Comparison of ENCODE assay signal across 20 cellular contexts in genomic region chr1:35463232-35463631, GRCh38.
A peak's percentile ranks its signal among the peaks of the same experiment; 100 is the strongest.
DNase-seq lines count a peak whose midpoint lies in the region; ATAC-seq and TF ChIP-seq lines count a peak whose summit lies in the region.
"Had no signal": no experiment of that assay in that cellular context is flagged by ENCODE, and none has a peak within 500 bp of the region (broad histone marks: within the 10 kb centered on the region; RNA-seq: fewer than 3 reads in every experiment).

No MANE protein-coding gene starts in this region.

- H3K79me2 ChIP-seq in H9 (ENCODE audit: insufficient read depth, low read length) = no peaks in the 10 kb centered on the region

- no peak overlapping the region for H2BK20ac ChIP-seq in H9 (ENCODE audit: low read depth, low read length, poor library complexity, severe bottlenecking)

- no peak overlapping the region for H3T11ph ChIP-seq in H9 (ENCODE audit: low read length)

- H2BK12ac ChIP-seq in H9 (ENCODE audit: insufficient read length, low read depth, low read length) = no peak overlapping the region

- H3K4me1 ChIP-seq in H9 (ENCODE audit: insufficient read depth, low read length) = no peaks in the 10 kb centered on the region
- H3K4me1 ChIP-seq: Caco-2 had no signal

- no peak overlapping the region for H2AK5ac ChIP-seq in H9 (ENCODE audit: insufficient read length, low read length)

- no peak overlapping the region for H3K27ac ChIP-seq in CD4-positive, alpha-beta T cell (ENCODE audit: low read depth, low read length)
- H3K27ac ChIP-seq in H9 (ENCODE audit: insufficient read length, low read depth, low read length) = no peak overlapping the region
- H3K27ac ChIP-seq: SJSA1 had no signal

- intact Hi-C loops in CD4-positive, alpha-beta T cell (cut with DNase I, micrococcal nuclease) = loop anchor here in 1 of 2 experiments (5.0 kb wide), 1 partner anchor 34 kb away; no protein-coding TSS in a partner anchor
- intact Hi-C loops in lower leg skin (cut with DNase I; ENCODE audit: low total_unique reads) = no loop called here

- H3K27me3 ChIP-seq in CD4-positive, alpha-beta T cell (ENCODE audit: control insufficient read depth, insufficient read depth, low read length) = no peaks in the 10 kb centered on the region
- H3K27me3 ChIP-seq in H9 (ENCODE audit: insufficient read depth, low read length) = no peaks in the 10 kb centered on the region
- H3K27me3 ChIP-seq: MG63, SJSA1 had no signal

- no peak overlapping the region for H4K8ac ChIP-seq in H9 (replicated peaks; ENCODE audit: insufficient read length, low read depth, low read length)

- no peak overlapping the region for H3K4me2 ChIP-seq in H9 (ENCODE audit: insufficient read depth, insufficient read length, low read length)

- peaks cover 19% of the 10 kb centered on the region for H3K4me1 Mint-ChIP-seq in activated T-cell treated with anti-CD3 and anti-CD28 coated beads, Interleukin-2, amount 50 U/mL, for 72 hours (ENCODE audit: low read depth)
- peaks cover 11% of the 10 kb centered on the region for H3K4me1 Mint-ChIP-seq in CD4-positive, alpha-beta T cell (ENCODE audit: low read depth)
- no peaks in the 10 kb centered on the region for H3K4me1 Mint-ChIP-seq in H9

- H3K23me2 ChIP-seq in H9 (ENCODE audit: insufficient read length, low read depth, low read length, poor library complexity, severe bottlenecking) = no peaks in the 10 kb centered on the region

- H3K18ac ChIP-seq in H9 (ENCODE audit: insufficient read length, low read depth, low read length) = no peak overlapping the region

- no peak overlapping the region for H2BK5ac ChIP-seq in H9 (ENCODE audit: insufficient read length, low read length)

- CTCF ChIA-PET in CD4-positive, alpha-beta T cell (lab: Charles Lee) = no interaction called here

- H2BK120ac ChIP-seq in H9 (ENCODE audit: low read depth, low read length, poor library complexity, severe bottlenecking) = no peak overlapping the region

- no peak for TF ChIP-seq CTCF in CD4-positive, alpha-beta T cell (IDR thresholded peaks at IDR 0.05)
- TF ChIP-seq CTCF in H9 (conservative IDR thresholded peaks at IDR 0.05) = no peak
- no peak for TF ChIP-seq CTCF in lower leg skin (IDR thresholded peaks at IDR 0.05)

- H2AFZ ChIP-seq in H9 (ENCODE audit: low read length) = no peak overlapping the region

- TF ChIP-seq POLR2A in lower leg skin (IDR thresholded peaks at IDR 0.05) = no peak

- POLR2A ChIA-PET in CD4-positive, alpha-beta T cell (lab: Charles Lee) = no interaction called here

- DNase-seq in activated T-cell treated with anti-CD3 and anti-CD28 coated beads, Interleukin-2, amount 50 U/mL, for 72 hours = no peak
- DNase-seq in activated T-cell treated with anti-CD3 and anti-CD28 coated beads for 4 hours = no peak
- no peak for DNase-seq in CD4-positive, alpha-beta T cell
- peak; percentile 2 for DNase-seq in NCI-H446 treated with DMSO at 0.1 percent for 48 hours (lab: John Stamatoyannopoulos, UW)
- DNase-seq in fibroblast of gingiva (ENCODE audit: low read depth) = peak; percentile 31
- DNase-seq in H9 = no peak
- DNase-seq in lower leg skin (ENCODE audit: low spot score in 2 of 2) = no peak
- DNase-seq: 8988T, Caco-2, MG63, NCI-H1105 treated with DMSO at 0.1 percent for 48 hours, NCI-H146, NCI-H1930, NCI-H2107, NCI-H524 treated with DMSO at 0.1 percent for 48 hours, NCI-H774, PC-3 had no signal

- no peaks in the 10 kb centered on the region for H4K20me1 ChIP-seq in H9 (ENCODE audit: control insufficient read depth, insufficient read depth, insufficient read length)

- WGBS in H9 (ENCODE audit: extremely low coverage, insufficient read length, low lambda C conversion rate) = no CpG with 5 or more reads among the region's 2 CpGs
- WGBS in lower leg skin, 2 donors = 62 to 64% methylated on average over 2 of the region's 2 CpGs

- no peak overlapping the region for H3K14ac ChIP-seq in H9 (ENCODE audit: insufficient read depth, low read length)

- no peaks in the 10 kb centered on the region for H3K79me1 ChIP-seq in H9 (ENCODE audit: insufficient read depth, low read depth, low read length, poor library complexity, severe bottlenecking)

- no peak overlapping the region for H4K91ac ChIP-seq in H9 (ENCODE audit: insufficient read length, low read depth, low read length)

- H3K56ac ChIP-seq in H9 (ENCODE audit: insufficient read length, low read depth, low read length) = no peak overlapping the region

- H3K9me3 Mint-ChIP-seq in activated T-cell treated with anti-CD3 and anti-CD28 coated beads, Interleukin-2, amount 50 U/mL, for 72 hours = peaks cover 7 to 8% of the 10 kb centered on the region in 2 donors
- H3K9me3 Mint-ChIP-seq in CD4-positive, alpha-beta T cell = no peaks in the 10 kb centered on the region
- peaks cover 27 to 29% of the 10 kb centered on the region in 2 experiments for H3K9me3 Mint-ChIP-seq in H9

- H2BK15ac ChIP-seq in H9 (ENCODE audit: low read depth, low read length) = no peak overlapping the region

- no peak for ATAC-seq in activated T-cell treated with anti-CD3 and anti-CD28 coated beads, Interleukin-2, amount 50 U/mL, for 72 hours (replicated peaks in 1 of 2)
- no peak for ATAC-seq in CD4-positive, alpha-beta T cell (ENCODE audit: poor library complexity)
- ATAC-seq in GM19351 (IDR thresholded peaks at IDR 0.05; ENCODE audit: unreplicated experiment) = no peak
- ATAC-seq: K562, PC-3 had no signal

- H3K23ac ChIP-seq in H9 (ENCODE audit: insufficient read length, low read depth, low read length) = no peak overlapping the region

- H3K27ac Mint-ChIP-seq in activated T-cell treated with anti-CD3 and anti-CD28 coated beads, Interleukin-2, amount 50 U/mL, for 72 hours = peak overlapping the region; percentile 16
- H3K27ac Mint-ChIP-seq in CD4-positive, alpha-beta T cell = peak overlapping the region; percentile 42
- H3K27ac Mint-ChIP-seq in H9 = no peak overlapping the region

- H4K5ac ChIP-seq in H9 (ENCODE audit: insufficient read length, low read depth, low read length) = no peak overlapping the region

- H3K4me3 Mint-ChIP-seq in activated T-cell treated with anti-CD3 and anti-CD28 coated beads, Interleukin-2, amount 50 U/mL, for 72 hours = no peak overlapping the region
- H3K4me3 Mint-ChIP-seq in CD4-positive, alpha-beta T cell = no peak overlapping the region
- no peak overlapping the region for H3K4me3 Mint-ChIP-seq in H9

- no peak overlapping the region for H3K4me3 ChIP-seq in lower leg skin (ENCODE audit: low read depth, poor library complexity, severe bottlenecking)
- H3K4me3 ChIP-seq: K562, MG63, SJSA1 had no signal

- no peak overlapping the region for H3K9ac ChIP-seq in H9 (ENCODE audit: extremely low read depth, insufficient read length, low read length)

- H3K36me3 Mint-ChIP-seq in activated T-cell treated with anti-CD3 and anti-CD28 coated beads, Interleukin-2, amount 50 U/mL, for 72 hours (ENCODE audit: insufficient read depth in 2 of 2) = peaks cover 26 to 30% of the 10 kb centered on the region in 2 donors
- peaks cover 94% of the 10 kb centered on the region for H3K36me3 Mint-ChIP-seq in CD4-positive, alpha-beta T cell (ENCODE audit: low read depth)
- peaks cover 53 to 77% (median 68%) of the 10 kb centered on the region in 3 experiments for H3K36me3 Mint-ChIP-seq in H9 (ENCODE audit: insufficient read depth in 1 of 3, low read depth in 3 of 3)

- no peak overlapping the region for H3K4ac ChIP-seq in H9 (ENCODE audit: low read depth, low read length)

- no peaks in the 10 kb centered on the region for H3K27me3 Mint-ChIP-seq in activated T-cell treated with anti-CD3 and anti-CD28 coated beads, Interleukin-2, amount 50 U/mL, for 72 hours (ENCODE audit: low read depth)
- H3K27me3 Mint-ChIP-seq in CD4-positive, alpha-beta T cell = no peaks in the 10 kb centered on the region
- H3K27me3 Mint-ChIP-seq in H9 (ENCODE audit: low read depth) = no peaks in the 10 kb centered on the region

- H3K9me3 ChIP-seq in CD4-positive, alpha-beta T cell (ENCODE audit: control insufficient read depth, low read length) = no peaks in the 10 kb centered on the region
- peaks cover 12% of the 10 kb centered on the region for H3K9me3 ChIP-seq in H9 (ENCODE audit: control insufficient read depth, low read depth, low read length)
- H3K9me3 ChIP-seq: Caco-2, MG63, SJSA1 had no signal

Comparison
In these comparisons a context has a peak if more than half of its experiments do, and no peak if none do; other contexts are left out.
1. DNase-seq: peak in NCI-H446 treated with DMSO at 0.1 percent for 48 hours (single experiment) and fibroblast of gingiva (single experiment); none in activated T-cell treated with anti-CD3 and anti-CD28 coated beads, Interleukin-2, amount 50 U/mL, for 72 hours (0 of 2), activated T-cell treated with anti-CD3 and anti-CD28 coated beads for 4 hours (single experiment), CD4-positive, alpha-beta T cell (0 of 10), H9 (single experiment) and lower leg skin (0 of 2).
2. H3K27ac Mint-ChIP-seq: peak in activated T-cell treated with anti-CD3 and anti-CD28 coated beads, Interleukin-2, amount 50 U/mL, for 72 hours (single experiment) and CD4-positive, alpha-beta T cell (single experiment); none in H9 (0 of 3).